ENCODE assay signal across 17 cellular contexts in genomic region chr16:86458457-86458777, GRCh38. TPM values are rescaled to one million over a fixed set of nuclear protein-coding genes. Genes with fewer than 3 reads are reported as not detected.
"Had no signal": no experiment of that assay in that cellular context is flagged by ENCODE, and none has a peak within 500 bp of the region (broad histone marks: within the 10 kb centered on the region; RNA-seq: fewer than 3 reads in every experiment).

No MANE protein-coding gene starts in this region.

- H3K36me3 ChIP-seq: heart right ventricle, prostate gland had no signal

- H3K27me3 ChIP-seq: body of pancreas had no signal

- H3K9me3 ChIP-seq: prostate gland had no signal

- H3K4me3 ChIP-seq: body of pancreas, heart right ventricle, prostate gland, skin epidermis had no signal

- H3K4me1 ChIP-seq: body of pancreas, heart right ventricle, prostate gland had no signal

- DNase-seq: activated CD4-positive, alpha-beta T cell treated with anti-CD3 and anti-CD28 coated beads for 36 hours; activated CD4-positive, alpha-beta T cell treated with anti-CD3 and anti-CD28 coated beads, Interleukin-2, amount 50 U/mL, for 48 hours; activated gamma-delta T cell treated with Interleukin-2 at 50 U/mL for 16 hours; amniotic stem cell; body of pancreas; heart right ventricle; left colon; naive thymus-derived CD8-positive, alpha-beta T cell; right cardiac atrium; stimulated activated CD4-positive, alpha-beta T cell treated with anti-CD3 and anti-CD28 coated beads, Interleukin-15, amount 100 ng/mL, for 24 hours; stimulated activated CD4-positive, alpha-beta T cell treated with anti-CD3 and anti-CD28 coated beads, Interleukin-2, amount 100 ng/mL, for 48 hours; SW 1271; T-helper 2 cell had no signal

- H3K27ac ChIP-seq: body of pancreas, prostate gland, skin epidermis had no signal

- ATAC-seq: activated CD4-positive, alpha-beta T cell treated with anti-CD3 and anti-CD28 coated beads for 36 hours; body of pancreas; left colon; naive thymus-derived CD8-positive, alpha-beta T cell; WTC11 had no signal

RNA-seq across cellular contexts. Expression of gene FOXF1, which starts 51.9 kb away (rescaled TPM):
- total RNA-seq: activated CD4-positive, alpha-beta T cell treated with anti-CD3 and anti-CD28 coated beads for 36 hours; naive thymus-derived CD8-positive, alpha-beta T cell; osteocyte; WTC11 had no signal
- polyA plus RNA-seq: naive thymus-derived CD8-positive, alpha-beta T cell had no signal
